In genomic region chr17:74801896-74802295, GRCh38 we compare ENCODE assay signal across 18 cellular contexts. TPM values are rescaled to one million over a fixed set of nuclear protein-coding genes. Genes with fewer than 3 reads are reported as not detected.
DNase-seq lines count a peak whose midpoint lies in the region; ATAC-seq, FAIRE-seq and TF ChIP-seq lines count a peak whose summit lies in the region.
"Had no signal": no experiment of that assay in that cellular context is flagged by ENCODE, and none has a peak within 500 bp of the region (broad histone marks: within the 10 kb centered on the region; RNA-seq: fewer than 3 reads in every experiment).

No MANE protein-coding gene starts in this region.

- no peak overlapping the region for H2AFZ ChIP-seq in HCT116 (ENCODE audit: low read depth, low read length, poor library complexity, severe bottlenecking)
- H2AFZ ChIP-seq: GM23248 had no signal

- H3K9me3 Mint-ChIP-seq in chondrocyte (ENCODE audit: low read depth) = no peaks in the 10 kb centered on the region
- H3K9me3 Mint-ChIP-seq: CD4-positive, CD25-positive, alpha-beta regulatory T cell; IgD-negative memory B cell had no signal

- peak; percentile 45; the same call in 1 of the 2 replicates for ATAC-seq in HCT116
- ATAC-seq in esophagus mucosa = peak; percentile 82
- ATAC-seq: GM12878 had no signal

- H3K27ac Mint-ChIP-seq in chondrocyte (ENCODE audit: unreplicated experiment) = no peak overlapping the region
- H3K27ac Mint-ChIP-seq: CD4-positive, CD25-positive, alpha-beta regulatory T cell; IgD-negative memory B cell had no signal

- H3K9me2 ChIP-seq in HCT116 (ENCODE audit: insufficient read depth) = no peaks in the 10 kb centered on the region

- H3K4me1 ChIP-seq in HCT116 (ENCODE audit: control insufficient read depth in 1 of 2, insufficient read depth in 2 of 2, low read length in 2 of 2) = peaks cover 0 to 10% of the 10 kb centered on the region in 2 experiments; a peak in 1 of 4 replicates

- no peaks in the 10 kb centered on the region for H4K20me1 ChIP-seq in HCT116 (ENCODE audit: insufficient read depth)

- peaks cover 28% of the 10 kb centered on the region for H3K36me3 Mint-ChIP-seq in chondrocyte (ENCODE audit: low read depth)

- H3K9ac ChIP-seq in HCT116 (ENCODE audit: low read length) = no peak overlapping the region
- H3K9ac ChIP-seq: BLaER1 treated with 17β-estradiol and CSF1 and Interleukin-3, amounts not matched to agents 10 nM and 100 nM; GM23248 had no signal

- FAIRE-seq in urothelium cell line (lab: Jason Lieb, UNC) = peak; percentile 13
- FAIRE-seq: GM12878, GM18507, H54 had no signal

- H3K4me3 Mint-ChIP-seq in chondrocyte (ENCODE audit: unreplicated experiment) = no peak overlapping the region
- H3K4me3 Mint-ChIP-seq: CD4-positive, CD25-positive, alpha-beta regulatory T cell; IgD-negative memory B cell had no signal

- H3K27me3 Mint-ChIP-seq in chondrocyte (ENCODE audit: low read depth) = no peaks in the 10 kb centered on the region
- H3K27me3 Mint-ChIP-seq: CD4-positive, CD25-positive, alpha-beta regulatory T cell; IgD-negative memory B cell had no signal

- CTCF ChIA-PET in HCT116 (lab: Charles Lee) (interaction anchor here (1.1 kb wide), 1 partner anchor 10 kb away, joined by 6 read pairs; no protein-coding TSS in a partner anchor), GM10248 (lab: Yijun Ruan, JAX) (interaction anchor here (0.8 to 1.5 kb wide), 3 partner anchors 11 to 66 kb away, joined by 3 to 12 read pairs (median 3); no protein-coding TSS in a partner anchor)

- H3K9me3 ChIP-seq in HCT116 (ENCODE audit: control insufficient read depth in 1 of 2, insufficient read depth in 1 of 2, low read depth in 1 of 2, low read length in 2 of 2) (no peaks in the 10 kb centered on the region), WERI-Rb-1 (ENCODE audit: severe bottlenecking) (no peaks in the 10 kb centered on the region)
- H3K9me3 ChIP-seq: BLaER1 treated with 17β-estradiol and CSF1 and Interleukin-3, amounts not matched to agents 10 nM and 100 nM had no signal

- POLR2A ChIA-PET in HCT116 (lab: Charles Lee) (no interaction called here), GM10248 (lab: Yijun Ruan, JAX) (no interaction called here)

- H3K4me3 ChIP-seq in HCT116 (replicated peaks in 1 of 2; ENCODE audit: low read depth in 1 of 2, low read length in 2 of 2) (no peak overlapping the region), WERI-Rb-1 (ENCODE audit: low read depth, low read length) (no peak overlapping the region)
- H3K4me3 ChIP-seq: BLaER1 treated with 17β-estradiol and CSF1 and Interleukin-3, amounts not matched to agents 10 nM and 100 nM; GM12878; GM23248 had no signal

- no peak overlapping the region for H3K4me2 ChIP-seq in HCT116 (ENCODE audit: low read length)
- H3K4me2 ChIP-seq: BLaER1 treated with 17β-estradiol and CSF1 and Interleukin-3, amounts not matched to agents 10 nM and 100 nM had no signal

- DNase-seq in HCT116 (ENCODE audit: low read depth, low spot score) (no peak), WERI-Rb-1 (no peak), urothelium cell line (ENCODE audit: low spot score) (no peak), GM10248 (ENCODE audit: extremely low spot score) (no peak), chondrocyte (ENCODE audit: low spot score) (no peak), NCI-H1694 (lab: John Stamatoyannopoulos, UW) (no peak)
- DNase-seq: ACHN; Calu3; CD4-positive, CD25-positive, alpha-beta regulatory T cell; DMS 273 treated with DMSO at 0.1 percent for 48 hours; GM23248 had no signal

- TF ChIP-seq CTCF in HCT116 (IDR thresholded peaks at IDR 0.05 in 2 of 3, conservative IDR thresholded peaks at IDR 0.05 in 1 of 3; ENCODE audit: borderline replicate concordance in 1 of 3, insufficient read depth in 1 of 3, low read depth in 2 of 3, low read length in 2 of 3) (no peak), WERI-Rb-1 (IDR thresholded peaks at IDR 0.05; ENCODE audit: low read depth, low read length) (no peak), GM10248 (IDR thresholded peaks at IDR 0.05; ENCODE audit: control extremely low read depth, extremely low read depth, low read depth, missing control alignments) (no peak), chondrocyte (IDR thresholded peaks at IDR 0.05) (no peak)

- no peak for TF ChIP-seq POLR2A in HCT116 (IDR thresholded peaks at IDR 0.05; ENCODE audit: borderline replicate concordance, extremely low read depth, insufficient read depth, insufficient read length)

- H3K36me3 ChIP-seq in HCT116 (ENCODE audit: control insufficient read depth in 1 of 2, insufficient read depth in 2 of 2, low read length in 2 of 2) (0 out of 4 replicates have a peak, but pooled peaks cover 0 to 8% of the 10 kb centered on the region in 2 experiments), WERI-Rb-1 (peaks cover 52% of the 10 kb centered on the region)

- RAD21 ChIA-PET in HCT116 (lab: Charles Lee; ENCODE audit: low non-redundant PET in 1 of 2, low total read pairs in 2 of 2, uncharacterized antibody in 2 of 2, unreplicated experiment in 2 of 2) = no interaction called here

- no peak for TF ChIP-seq RAD21 in HCT116 (IDR thresholded peaks at IDR 0.05; ENCODE audit: low read depth)

- H3K27ac ChIP-seq in HCT116 (ENCODE audit: low read depth, low read length) = no peak overlapping the region
- H3K27ac ChIP-seq in WERI-Rb-1 = peak overlapping the region; percentile 29
- H3K27ac ChIP-seq: BLaER1 treated with 17β-estradiol and CSF1 and Interleukin-3, amounts not matched to agents 10 nM and 100 nM; GM23248 had no signal

- intact Hi-C loops in HCT116 (cut with micrococcal nuclease) = no loop called here

- no peaks in the 10 kb centered on the region for H3K27me3 ChIP-seq in HCT116 (ENCODE audit: insufficient read depth, low read length)
- no peaks in the 10 kb centered on the region for H3K27me3 ChIP-seq in WERI-Rb-1 (ENCODE audit: insufficient read depth, low read depth, severe bottlenecking)
- H3K27me3 ChIP-seq: BLaER1 treated with 17β-estradiol and CSF1 and Interleukin-3, amounts not matched to agents 10 nM and 100 nM had no signal

- no TSS peak for BruUV-seq in HCT116 (replicated peaks; lab: Mats Ljungman, UMichigan)

- H3K79me2 ChIP-seq in HCT116 (ENCODE audit: insufficient read depth, low read length) = no peaks in the 10 kb centered on the region

- H3K4me1 Mint-ChIP-seq in chondrocyte (ENCODE audit: low read depth) = no peaks in the 10 kb centered on the region
- H3K4me1 Mint-ChIP-seq: IgD-negative memory B cell had no signal

TF ChIP-seq in HCT116, 20 proteins besides CTCF, POLR2A, EP300 and RAD21:
- TF ChIP-seq EZH2phosphoT487 (IDR thresholded peaks at IDR 0.05; ENCODE audit: borderline replicate concordance) = no peak
- TF ChIP-seq ELF1 (IDR thresholded peaks at IDR 0.05; ENCODE audit: borderline replicate concordance, low read depth) = no peak
- no peak for TF ChIP-seq JUND (IDR thresholded peaks at IDR 0.05)
- TF ChIP-seq FOSL1 (IDR thresholded peaks at IDR 0.05; ENCODE audit: low read depth) = no peak
- TF ChIP-seq POLR2AphosphoS5 (IDR thresholded peaks at IDR 0.05; ENCODE audit: low read depth, low read length) = no peak
- TF ChIP-seq ATF3 (IDR thresholded peaks at IDR 0.05) = no peak

RNA-seq across cellular contexts. Expression of gene NAT9, which starts 25.8 kb away (rescaled TPM):
- total RNA-seq in HCT116 (2021; ENCODE audit: unreplicated experiment) (88.7 TPM), esophagus mucosa (14.6 TPM), chondrocyte (46.8 to 48.9 TPM (median 47.4 TPM) in 3 replicates)
- polyA plus RNA-seq in HCT116 (2012) = 67.7 and 68.5 TPM in 2 replicates

RNA-seq across cellular contexts. Expression of gene NHERF1, which starts 53.5 kb away (rescaled TPM):
- total RNA-seq in HCT116 (2021; ENCODE audit: unreplicated experiment) (129 TPM), esophagus mucosa (297 TPM), chondrocyte (98.7 to 108 TPM (median 98.7 TPM) in 3 replicates)
- 71.3 and 81.9 TPM in 2 replicates for polyA plus RNA-seq in HCT116 (2012)

RNA-seq across cellular contexts. Expression of gene GRIN2C, which starts 57.8 kb away (rescaled TPM):
- total RNA-seq in HCT116 (2021; ENCODE audit: unreplicated experiment) (2.2 TPM), esophagus mucosa (not detected), chondrocyte (0.07 to 0.28 TPM in 2 of 3 replicates, not detected in the other)
- polyA plus RNA-seq in HCT116 (2012) = 1.0 and 1.1 TPM in 2 replicates
- total RNA-seq: Calu3; CD4-positive, CD25-positive, alpha-beta regulatory T cell; Daoy; GM23248 had no signal
- polyA plus RNA-seq: CD4-positive, CD25-positive, alpha-beta regulatory T cell; GM23248; IgD-negative memory B cell had no signal
